ENCODE assay signal across 12 cellular contexts in genomic region chr14:89672636-89673279, GRCh38.
DNase-seq lines count a peak whose midpoint lies in the region; ATAC-seq and TF ChIP-seq lines count a peak whose summit lies in the region.
"Had no signal": no experiment of that assay in that cellular context is flagged by ENCODE, and none has a peak within 500 bp of the region (broad histone marks: within the 10 kb centered on the region; RNA-seq: fewer than 3 reads in every experiment).

No MANE protein-coding gene starts in this region.

- intact Hi-C loops in mammary epithelial cell (cut with micrococcal nuclease), result no loop called here

- in situ Hi-C loops in mammary epithelial cell (cut with MboI; ENCODE audit: low sequenced_read_pairs in 2 of 2), result no loop called here

- peak overlapping the region; percentile 38 for H3K27ac Mint-ChIP-seq in T-helper 1 cell treated with Interleukin-12 subunit alpha and Interleukin-12 subunit beta and Interleukin-4 antibody, amounts not matched to agents 30 μg/mL and 1 μg/mL, for 36 hours

- H3K79me2 ChIP-seq in smooth muscle cell (ENCODE audit: low read depth) (no peaks in the 10 kb centered on the region), mammary epithelial cell (ENCODE audit: insufficient read depth, low read length) (no peaks in the 10 kb centered on the region)

- H3K27me3 Mint-ChIP-seq in T-helper 1 cell treated with Interleukin-12 subunit alpha and Interleukin-12 subunit beta and Interleukin-4 antibody, amounts not matched to agents 30 μg/mL and 1 μg/mL, for 36 hours (ENCODE audit: low read depth), result no peaks in the 10 kb centered on the region

- H3K4me1 ChIP-seq in RWPE2 (ENCODE audit: insufficient read depth, poor library complexity, severe bottlenecking) (no peaks in the 10 kb centered on the region), smooth muscle cell (ENCODE audit: low read depth) (peaks cover 4% of the 10 kb centered on the region), mammary epithelial cell (ENCODE audit: insufficient read depth, low read length) (no peaks in the 10 kb centered on the region)
- H3K4me1 ChIP-seq: tibial artery had no signal

- peaks cover 30% of the 10 kb centered on the region for H3K4me1 Mint-ChIP-seq in T-helper 1 cell treated with Interleukin-12 subunit alpha and Interleukin-12 subunit beta and Interleukin-4 antibody, amounts not matched to agents 30 μg/mL and 1 μg/mL, for 36 hours (ENCODE audit: low read depth)

- CTCF ChIA-PET in mammary epithelial cell (lab: Charles Lee; ENCODE audit: low non-redundant PET), result no interaction called here

- DNase-seq in T-helper 1 cell (no peak), RWPE2 (ENCODE audit: low spot score) (no peak), globus pallidus (ENCODE audit: low spot score) (peak; percentile 11), smooth muscle cell (lab: John Stamatoyannopoulos, UW; ENCODE audit: unreplicated experiment) (no peak), mammary epithelial cell (no peak), NCI-H187 (lab: John Stamatoyannopoulos, UW) (no peak)

- H3K36me3 ChIP-seq in RWPE2 (ENCODE audit: low read depth), result no peaks in the 10 kb centered on the region
- H3K36me3 ChIP-seq in smooth muscle cell (ENCODE audit: low read depth), result no peaks in the 10 kb centered on the region
- H3K36me3 ChIP-seq in mammary epithelial cell (ENCODE audit: insufficient read depth, low read length), result no peaks in the 10 kb centered on the region
- H3K36me3 ChIP-seq: tibial artery had no signal

- H3K9me3 ChIP-seq in RWPE2 (ENCODE audit: severe bottlenecking) (no peaks in the 10 kb centered on the region), smooth muscle cell (replicated peaks; ENCODE audit: low read depth) (no peaks in the 10 kb centered on the region), mammary epithelial cell (replicated peaks; ENCODE audit: insufficient read depth, low read length) (no peaks in the 10 kb centered on the region)
- H3K9me3 ChIP-seq: tibial artery had no signal

- H3K4me2 ChIP-seq in smooth muscle cell (peak overlapping the region; percentile 57), mammary epithelial cell (ENCODE audit: insufficient read depth, low read depth, low read length) (no peak overlapping the region)
- H3K4me2 ChIP-seq: KMS-11 had no signal

- TF ChIP-seq CTCF in RWPE2 (IDR thresholded peaks at IDR 0.05; ENCODE audit: poor library complexity, severe bottlenecking) (no peak), smooth muscle cell (IDR thresholded peaks at IDR 0.05; ENCODE audit: borderline replicate concordance, insufficient read depth, poor library complexity, severe bottlenecking) (no peak), mammary epithelial cell (conservative IDR thresholded peaks at IDR 0.05 in 1 of 2, IDR thresholded peaks at IDR 0.05 in 1 of 2; ENCODE audit: extremely low read depth in 1 of 2, insufficient read depth in 1 of 2, low read depth in 1 of 2, low read length in 2 of 2) (no peak)

- ATAC-seq in RWPE2 (ENCODE audit: low read depth) (peak; percentile 19; the same call in 1 of the 3 replicates), GM18870 (IDR thresholded peaks at IDR 0.05; ENCODE audit: unreplicated experiment) (no peak)
- ATAC-seq: Panc1 had no signal

- BruUV-seq in mammary epithelial cell (replicated peaks; lab: Mats Ljungman, UMichigan), result no TSS peak

- H2AFZ ChIP-seq in smooth muscle cell (ENCODE audit: low read depth), result no peak overlapping the region
- H2AFZ ChIP-seq in mammary epithelial cell (ENCODE audit: low read depth, low read length), result no peak overlapping the region

- H3K27ac ChIP-seq in RWPE2 (ENCODE audit: poor library complexity, severe bottlenecking), result no peak overlapping the region
- no peak overlapping the region for H3K27ac ChIP-seq in smooth muscle cell (ENCODE audit: low read depth)
- no peak overlapping the region for H3K27ac ChIP-seq in mammary epithelial cell (ENCODE audit: insufficient read depth, low read depth, low read length)
- H3K27ac ChIP-seq: KMS-11, tibial artery, VCaP had no signal

- H3K9ac ChIP-seq in smooth muscle cell (ENCODE audit: low read depth), result no peak overlapping the region
- H3K9ac ChIP-seq in mammary epithelial cell (ENCODE audit: insufficient read depth, low read length), result no peak overlapping the region
- H3K9ac ChIP-seq: KMS-11 had no signal

- H3K27me3 ChIP-seq in RWPE2 (ENCODE audit: insufficient read depth, poor library complexity, severe bottlenecking) (no peaks in the 10 kb centered on the region), smooth muscle cell (ENCODE audit: low read depth) (no peaks in the 10 kb centered on the region), mammary epithelial cell (ENCODE audit: insufficient read depth, low read length) (no peaks in the 10 kb centered on the region)
- H3K27me3 ChIP-seq: tibial artery had no signal

- peaks cover 5% of the 10 kb centered on the region for H3K36me3 Mint-ChIP-seq in T-helper 1 cell treated with Interleukin-12 subunit alpha and Interleukin-12 subunit beta and Interleukin-4 antibody, amounts not matched to agents 30 μg/mL and 1 μg/mL, for 36 hours (ENCODE audit: low read depth)

- H3F3A ChIP-seq in smooth muscle cell (ENCODE audit: low read depth), result peaks cover 8% of the 10 kb centered on the region

- H4K20me1 ChIP-seq in smooth muscle cell (ENCODE audit: low read depth) (no peaks in the 10 kb centered on the region), mammary epithelial cell (ENCODE audit: insufficient read depth, low read length) (no peaks in the 10 kb centered on the region)

- dilution Hi-C loops in mammary epithelial cell (cut with HindIII; ENCODE audit: low sequenced_read_pairs), result no loop called here

- no peaks in the 10 kb centered on the region for H3K9me3 Mint-ChIP-seq in T-helper 1 cell treated with Interleukin-12 subunit alpha and Interleukin-12 subunit beta and Interleukin-4 antibody, amounts not matched to agents 30 μg/mL and 1 μg/mL, for 36 hours

- H3K4me3 ChIP-seq in RWPE2 (ENCODE audit: severe bottlenecking), result no peak overlapping the region
- H3K4me3 ChIP-seq in smooth muscle cell, result no peak overlapping the region
- H3K4me3 ChIP-seq in mammary epithelial cell (replicated peaks in 1 of 3; ENCODE audit: insufficient read depth in 1 of 3, low read depth in 2 of 3, low read length in 3 of 3), result no peak overlapping the region
- H3K4me3 ChIP-seq: tibial artery had no signal

- WGBS in smooth muscle cell (ENCODE audit: low lambda C conversion rate), result 68% methylated on average over 12 of the region's 12 CpGs
- 50% methylated on average over 12 of the region's 12 CpGs for WGBS in mammary epithelial cell (ENCODE audit: low coverage, missing lambda C conversion rate)

- H3K4me3 Mint-ChIP-seq in T-helper 1 cell treated with Interleukin-12 subunit alpha and Interleukin-12 subunit beta and Interleukin-4 antibody, amounts not matched to agents 30 μg/mL and 1 μg/mL, for 36 hours, result no peak overlapping the region
